Comparison of ENCODE assay signal across 39 cellular contexts in genomic region chr12:55472297-55472696, GRCh38. TPM values are rescaled to one million over a fixed set of nuclear protein-coding genes. Genes with fewer than 3 reads are reported as not detected.
"Had no signal": no experiment of that assay in that cellular context is flagged by ENCODE, and none has a peak within 500 bp of the region (broad histone marks: within the 10 kb centered on the region; RNA-seq: fewer than 3 reads in every experiment).

No MANE protein-coding gene starts in this region.

- DNase-seq: Karpas-422, Kasumi-1, MG63, MM.1S, MV-4-11, NCI-H1048, NCI-H1092, NCI-H1092 treated with DMSO at 0.1 percent for 48 hours, NCI-H1105, NCI-H1105 treated with DMSO at 0.1 percent for 48 hours, NCI-H1417, NCI-H1417 treated with DMSO at 0.1 percent for 48 hours, NCI-H1436, NCI-H1436 treated with DMSO at 0.1 percent for 48 hours, NCI-H146, NCI-H1694, NCI-H1694 treated with DMSO at 0.1 percent for 48 hours, NCI-H187, NCI-H187 treated with DMSO at 0.1 percent for 48 hours, NCI-H1930, NCI-H2029, NCI-H2029 treated with DMSO at 0.1 percent for 48 hours, NCI-H2081, NCI-H2081 treated with DMSO at 0.1 percent for 48 hours, NCI-H2107, NCI-H2171, NCI-H2171 treated with DMSO at 0.1 percent for 48 hours, NCI-H2227 treated with DMSO at 0.1 percent for 48 hours, NCI-H226, NCI-H345, NCI-H446, NCI-H446 treated with DMSO at 0.1 percent for 48 hours, NCI-H510A, NCI-H510A treated with DMSO at 0.1 percent for 48 hours had no signal

- H3K27me3 ChIP-seq: MG63 had no signal

- H3K9me3 ChIP-seq: MG63 had no signal

- H3K4me2 ChIP-seq: KMS-11 had no signal

- H3K4me3 ChIP-seq: MG63 had no signal

- H3K9ac ChIP-seq: KMS-11 had no signal

- H3K36me3 ChIP-seq: MG63 had no signal

- H3K27ac ChIP-seq: KMS-11 had no signal

RNA-seq across cellular contexts. Expression of gene OR6C70, which starts 2.4 kb away (rescaled TPM):
- total RNA-seq: LHCN-M2, M059J, MCF 10A, NCI-H460 had no signal

RNA-seq across cellular contexts. Expression of gene OR6C68, which starts 19.9 kb away (rescaled TPM):
- total RNA-seq: LHCN-M2, M059J, MCF 10A, NCI-H460 had no signal

RNA-seq across cellular contexts. Expression of gene OR6C2, which starts 28.4 kb away (rescaled TPM):
- total RNA-seq: LHCN-M2, M059J, MCF 10A, NCI-H460 had no signal

RNA-seq across cellular contexts. Expression of gene OR6C76, which starts 46.2 kb away (rescaled TPM):
- total RNA-seq: LHCN-M2, M059J, MCF 10A, NCI-H460 had no signal
